In genomic region chrX:132887569-132887968, GRCh38 we compare ENCODE assay signal across 10 cellular contexts.
"Had no signal": no experiment of that assay in that cellular context is flagged by ENCODE, and none has a peak within 500 bp of the region (broad histone marks: within the 10 kb centered on the region; RNA-seq: fewer than 3 reads in every experiment).

No MANE protein-coding gene starts in this region.

- H3K27me3 Mint-ChIP-seq: IgD-negative memory B cell had no signal

- H3K4me1 Mint-ChIP-seq: GM23338, H9 had no signal

- H3K4me2 ChIP-seq: GM23338 had no signal

- ATAC-seq: GM23338, HepG2 had no signal

- H2AFZ ChIP-seq: GM23338 had no signal

- H3K27ac ChIP-seq: HL-60 had no signal

- H3K4me3 Mint-ChIP-seq: GM23338, H9, HFFc6, IgD-negative memory B cell had no signal

- H3K36me3 Mint-ChIP-seq: IgD-negative memory B cell had no signal

- H3K4me3 ChIP-seq: GM23338 had no signal

- H3K27ac Mint-ChIP-seq: GM23338, H9, HFFc6, IgD-negative memory B cell had no signal

- DNase-seq: H9, HCEC 1CT, HFFc6, KBM-7 had no signal

- FAIRE-seq: H1, H54, HepG2 had no signal
